Comparison of ENCODE assay signal across 36 cellular contexts in the genomic region with DNA sequence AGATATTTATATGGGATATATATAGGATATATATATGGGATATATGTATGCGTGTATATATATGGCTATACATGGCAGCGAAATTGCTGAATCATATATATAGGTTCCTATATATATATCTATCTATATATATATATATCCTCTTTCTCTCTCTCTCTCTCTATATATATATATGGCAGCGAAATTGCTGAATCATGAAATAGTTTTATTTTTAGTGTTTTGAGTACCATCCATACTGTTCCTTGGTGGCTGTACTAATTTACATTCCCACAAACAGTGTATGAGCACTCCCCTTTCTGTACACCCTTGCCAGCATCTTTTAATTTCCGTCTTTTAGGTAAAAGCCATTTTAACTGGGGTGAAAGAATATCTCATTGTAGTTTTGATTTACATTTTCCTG.
"Had no signal": no experiment of that assay in that cellular context is flagged by ENCODE, and none has a peak within 500 bp of the region (broad histone marks: within the 10 kb centered on the region; RNA-seq: fewer than 3 reads in every experiment).

No MANE protein-coding gene starts in this region.

- H3K27ac ChIP-seq: adrenal gland, body of pancreas, brain microvascular endothelial cell, breast epithelium, VCaP had no signal

- FAIRE-seq: astrocyte, TTC549 had no signal

- H3K9me3 ChIP-seq: adrenal gland, body of pancreas, breast epithelium had no signal

- H3K27me3 ChIP-seq: adrenal gland, body of pancreas, brain microvascular endothelial cell, breast epithelium had no signal

- H3K4me1 ChIP-seq: adrenal gland, body of pancreas, breast epithelium had no signal

- H3K27ac Mint-ChIP-seq: activated B cell treated with CpG ODN at 0.5 μM for 24 hours; activated CD4-positive, alpha-beta memory T cell treated with anti-CD3 and anti-CD28 coated beads for 36 hours; activated CD4-positive, alpha-beta T cell treated with anti-CD3 and anti-CD28 coated beads, Interleukin-2, amount 10 ng/mL, durations not matched to agents 24 days and 14 days; activated CD8-positive, alpha-beta T cell treated with anti-CD3 and anti-CD28 coated beads for 36 hours; activated naive CD4-positive, alpha-beta T cell treated with anti-CD3 and anti-CD28 coated beads for 36 hours; activated naive CD4-positive, alpha-beta T cell treated with anti-CD3 and anti-CD28 coated beads, Interleukin-2, amount 50 U/mL, for 72 hours; activated naive CD8-positive, alpha-beta T cell treated with anti-CD3 and anti-CD28 coated beads for 36 hours; activated T-cell treated with anti-CD3 and anti-CD28 coated beads, Interleukin-2, amount 50 U/mL, for 72 hours; activated T-helper 1 cell treated with anti-CD3 and anti-CD28 coated beads, Interleukin-12 subunit alpha, Interleukin-12 subunit beta, Interleukin-2, Interleukin-4 antibody, amounts not matched to agents 30 ng/mL and 10 ng/mL and 1 ng/mL, durations not matched to agents 14 hours and 24 hours and 36 hours; activated T-helper 17 cell treated with anti-CD3 and anti-CD28 coated beads, Interleukin-2, amount 50 U/mL, for 72 hours; T-helper 1 cell treated with Interleukin-12 subunit alpha and Interleukin-12 subunit beta and Interleukin-4 antibody, amounts not matched to agents 30 μg/mL and 1 μg/mL, for 36 hours; T-helper 2 cell treated with Interferon-gamma antibody and Interleukin-4, amounts not matched to agents 5 μg/mL and 100 μg/mL, for 36 hours had no signal

- H3K36me3 Mint-ChIP-seq: activated CD4-positive, alpha-beta memory T cell treated with anti-CD3 and anti-CD28 coated beads for 36 hours; activated naive CD4-positive, alpha-beta T cell treated with anti-CD3 and anti-CD28 coated beads, Interleukin-2, amount 50 U/mL, for 72 hours; activated naive CD8-positive, alpha-beta T cell treated with anti-CD3 and anti-CD28 coated beads for 36 hours had no signal

- DNase-seq: activated B cell treated with CpG ODN at 0.5 μM for 24 hours; activated CD4-positive, alpha-beta memory T cell treated with anti-CD3 and anti-CD28 coated beads for 36 hours; activated CD4-positive, alpha-beta T cell treated with anti-CD3 and anti-CD28 coated beads for 4 hours; activated CD4-positive, alpha-beta T cell treated with anti-CD3 and anti-CD28 coated beads, Interleukin-2, amount 10 ng/mL, durations not matched to agents 24 days and 14 days; activated CD4-positive, alpha-beta T cell treated with anti-CD3 and anti-CD28 coated beads, Interleukin-2, amount 50 U/mL, for 1 hour; activated CD4-positive, alpha-beta T cell treated with anti-CD3 and anti-CD28 coated beads, Interleukin-2, amount 50 U/mL, for 4 hours; activated CD4-positive, CD25-positive, alpha-beta regulatory T cell treated with anti-CD3 and anti-CD28 coated beads, Interleukin-2, amount 50 U/mL, for 72 hours; activated CD8-positive, alpha-beta memory T cell treated with anti-CD3 and anti-CD28 coated beads, Interleukin-2, amount 50 U/mL, for 4 hours; activated CD8-positive, alpha-beta T cell treated with anti-CD3 and anti-CD28 coated beads for 36 hours; activated effector memory CD4-positive, alpha-beta T cell treated with anti-CD3 and anti-CD28 coated beads, Interleukin-2, amount 50 U/mL, for 16 hours; activated gamma-delta T cell treated with Interleukin-2 at 50 U/mL for 16 hours; activated naive CD4-positive, alpha-beta T cell; activated naive CD4-positive, alpha-beta T cell treated with anti-CD3 and anti-CD28 coated beads for 36 hours; activated naive CD4-positive, alpha-beta T cell treated with anti-CD3 and anti-CD28 coated beads, Interleukin-2, amount 50 U/mL, for 16 hours; activated naive CD8-positive, alpha-beta T cell treated with anti-CD3 and anti-CD28 coated beads for 36 hours; activated T-cell treated with anti-CD3 and anti-CD28 coated beads for 4 hours; activated T-cell treated with anti-CD3 and anti-CD28 coated beads, Interleukin-2, amount 50 U/mL, for 1 hour; activated T-cell treated with anti-CD3 and anti-CD28 coated beads, Interleukin-2, amount 50 U/mL, for 4 hours; activated T-cell treated with anti-CD3 and anti-CD28 coated beads, Interleukin-2, amount 50 U/mL, for 72 hours; adrenal gland; amniotic stem cell; aorta; body of pancreas; brain microvascular endothelial cell; central memory CD4-positive, alpha-beta T cell; T-helper 2 cell; T-helper 9 cell had no signal

- H3K4me3 ChIP-seq: adrenal gland, body of pancreas, breast epithelium had no signal

- ATAC-seq: activated CD8-positive, alpha-beta T cell treated with anti-CD3 and anti-CD28 coated beads for 36 hours; activated naive CD4-positive, alpha-beta T cell treated with anti-CD3 and anti-CD28 coated beads, Interleukin-2, amount 50 U/mL, for 72 hours; activated T-cell treated with anti-CD3 and anti-CD28 coated beads, Interleukin-2, amount 50 U/mL, for 4 hours; activated T-cell treated with anti-CD3 and anti-CD28 coated beads, Interleukin-2, amount 50 U/mL, for 72 hours; activated T-helper 17 cell treated with anti-CD3 and anti-CD28 coated beads, Interleukin-2, amount 50 U/mL, for 72 hours; body of pancreas had no signal

- H3K27me3 Mint-ChIP-seq: activated B cell treated with CpG ODN at 0.5 μM for 24 hours; activated CD4-positive, alpha-beta memory T cell treated with anti-CD3 and anti-CD28 coated beads for 36 hours; activated CD4-positive, alpha-beta T cell treated with anti-CD3 and anti-CD28 coated beads, Interleukin-2, amount 10 ng/mL, durations not matched to agents 24 days and 14 days; activated CD8-positive, alpha-beta T cell treated with anti-CD3 and anti-CD28 coated beads for 36 hours; activated naive CD8-positive, alpha-beta T cell treated with anti-CD3 and anti-CD28 coated beads for 36 hours; activated T-helper 17 cell treated with anti-CD3 and anti-CD28 coated beads, Interleukin-2, amount 50 U/mL, for 72 hours had no signal

- H3K4me3 Mint-ChIP-seq: activated B cell treated with CpG ODN at 0.5 μM for 24 hours; activated CD4-positive, alpha-beta memory T cell treated with anti-CD3 and anti-CD28 coated beads for 36 hours; activated CD4-positive, alpha-beta T cell treated with anti-CD3 and anti-CD28 coated beads, Interleukin-2, amount 10 ng/mL, durations not matched to agents 24 days and 14 days; activated CD8-positive, alpha-beta T cell treated with anti-CD3 and anti-CD28 coated beads for 36 hours; activated naive CD4-positive, alpha-beta T cell treated with anti-CD3 and anti-CD28 coated beads for 36 hours; activated naive CD8-positive, alpha-beta T cell treated with anti-CD3 and anti-CD28 coated beads for 36 hours; activated T-cell treated with anti-CD3 and anti-CD28 coated beads, Interleukin-2, amount 50 U/mL, for 4 hours; activated T-cell treated with anti-CD3 and anti-CD28 coated beads, Interleukin-2, amount 50 U/mL, for 72 hours; activated T-helper 1 cell treated with anti-CD3 and anti-CD28 coated beads, Interleukin-12 subunit alpha, Interleukin-12 subunit beta, Interleukin-2, Interleukin-4 antibody, amounts not matched to agents 30 ng/mL and 10 ng/mL and 1 ng/mL, durations not matched to agents 14 hours and 24 hours and 36 hours; activated T-helper 17 cell treated with anti-CD3 and anti-CD28 coated beads, Interleukin-2, amount 50 U/mL, for 72 hours; T-helper 1 cell treated with Interleukin-12 subunit alpha and Interleukin-12 subunit beta and Interleukin-4 antibody, amounts not matched to agents 30 μg/mL and 1 μg/mL, for 36 hours; T-helper 2 cell treated with Interferon-gamma antibody and Interleukin-4, amounts not matched to agents 5 μg/mL and 100 μg/mL, for 36 hours had no signal

- H3K9me3 Mint-ChIP-seq: activated B cell treated with CpG ODN at 0.5 μM for 24 hours; activated T-helper 17 cell treated with anti-CD3 and anti-CD28 coated beads, Interleukin-2, amount 50 U/mL, for 72 hours had no signal

- H3K36me3 ChIP-seq: adrenal gland, brain microvascular endothelial cell, breast epithelium had no signal

- H3K4me1 Mint-ChIP-seq: activated B cell treated with CpG ODN at 0.5 μM for 24 hours; activated CD4-positive, alpha-beta T cell treated with anti-CD3 and anti-CD28 coated beads, Interleukin-2, amount 10 ng/mL, durations not matched to agents 24 days and 14 days; activated naive CD8-positive, alpha-beta T cell treated with anti-CD3 and anti-CD28 coated beads for 36 hours; activated T-helper 17 cell treated with anti-CD3 and anti-CD28 coated beads, Interleukin-2, amount 50 U/mL, for 72 hours had no signal
